Comparison of ENCODE assay signal across 8 cellular contexts in the genomic region with DNA sequence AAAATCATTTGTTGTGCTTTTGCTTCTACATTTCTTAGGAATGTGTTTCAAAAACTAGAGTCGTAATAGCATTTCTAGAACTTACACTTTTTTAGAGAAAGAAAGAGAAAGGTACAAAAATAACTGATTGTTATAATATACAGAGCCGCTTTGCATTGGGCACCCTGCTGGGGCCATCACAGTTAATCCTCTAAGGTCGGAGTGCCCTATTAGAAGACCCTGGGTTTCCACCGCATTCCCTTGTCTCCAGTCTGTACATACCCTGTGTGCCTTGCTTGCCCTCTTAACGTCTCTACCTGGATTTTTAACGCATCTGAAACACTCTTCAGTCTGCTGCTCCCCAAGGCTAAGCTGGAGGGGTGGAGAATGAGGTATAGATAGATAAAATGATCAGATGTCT. TPM values are rescaled to one million over a fixed set of nuclear protein-coding genes. Genes with fewer than 3 reads are reported as not detected.
DNase-seq lines count a peak whose midpoint lies in the region; ATAC-seq and TF ChIP-seq lines count a peak whose summit lies in the region.
"Had no signal": no experiment of that assay in that cellular context is flagged by ENCODE, and none has a peak within 500 bp of the region (broad histone marks: within the 10 kb centered on the region; RNA-seq: fewer than 3 reads in every experiment).

No MANE protein-coding gene starts in this region.

- H3K36me3 Mint-ChIP-seq in activated CD8-positive, alpha-beta T cell treated with anti-CD3 and anti-CD28 coated beads for 36 hours (ENCODE audit: low read depth) = peaks cover 18% of the 10 kb centered on the region

- 51 to 59% methylated on average over 3 to 4 of the region's 6 CpGs for WGBS in mesodermal cell (ENCODE audit: insufficient coverage in 2 of 2), 2 experiments

- H3K4me3 Mint-ChIP-seq in activated CD8-positive, alpha-beta T cell treated with anti-CD3 and anti-CD28 coated beads for 36 hours = peak overlapping the region; percentile 47

- no peak for TF ChIP-seq CTCF in HEK293 (tag by site-specific recombination; IDR thresholded peaks at IDR 0.05)
- TF ChIP-seq CTCF in activated CD8-positive, alpha-beta T cell treated with anti-CD3 and anti-CD28 coated beads for 36 hours (IDR thresholded peaks at IDR 0.05) = no peak

- CTCF ChIA-PET in HEK293 (lab: Yijun Ruan, JAX) = interaction anchor here (0.5 kb wide), 1 partner anchor 75 kb away, joined by 3 read pairs; no protein-coding TSS in a partner anchor
- CTCF ChIA-PET in activated CD8-positive, alpha-beta T cell treated with anti-CD3 and anti-CD28 coated beads for 36 hours (lab: Charles Lee) = no interaction called here

- H3K4me1 Mint-ChIP-seq in activated CD8-positive, alpha-beta T cell treated with anti-CD3 and anti-CD28 coated beads for 36 hours (ENCODE audit: low read depth) = no peaks in the 10 kb centered on the region

- POLR2A ChIA-PET in HEK293 (lab: Yijun Ruan, JAX) = no interaction called here
- POLR2A ChIA-PET in activated CD8-positive, alpha-beta T cell treated with anti-CD3 and anti-CD28 coated beads for 36 hours (lab: Charles Lee) = no interaction called here

- intact Hi-C loops in activated CD8-positive, alpha-beta T cell treated with anti-CD3 and anti-CD28 coated beads for 36 hours (cut with micrococcal nuclease) = no loop called here

- H3K27ac ChIP-seq in HEK293 (ENCODE audit: extremely low read depth, low read depth, low read length) (no peak overlapping the region), mesodermal cell (ENCODE audit: low read depth, low read length, severe bottlenecking) (no peak overlapping the region)

- H3K4me3 ChIP-seq in HEK293 (ENCODE audit: low read depth, low read length) (peak overlapping the region; percentile 79), mesodermal cell (ENCODE audit: extremely low read depth, insufficient read depth, low read length, poor library complexity, severe bottlenecking) (peak overlapping the region; percentile 56)
- H3K4me3 ChIP-seq: MG63 had no signal

- no peaks in the 10 kb centered on the region; the same call in 1 of the 2 replicates for H3K4me1 ChIP-seq in HEK293 (ENCODE audit: control insufficient read depth, insufficient read depth, low read length)
- H3K4me1 ChIP-seq in mesodermal cell (ENCODE audit: control insufficient read depth, insufficient read depth, low read length, poor library complexity, severe bottlenecking) = no peaks in the 10 kb centered on the region

- no peak overlapping the region for H3K27ac Mint-ChIP-seq in activated CD8-positive, alpha-beta T cell treated with anti-CD3 and anti-CD28 coated beads for 36 hours

- DNase-seq in activated CD8-positive, alpha-beta T cell treated with anti-CD3 and anti-CD28 coated beads for 36 hours = no peak
- DNase-seq: MG63, SW 1271 had no signal

- no peaks in the 10 kb centered on the region for H3K27me3 Mint-ChIP-seq in activated CD8-positive, alpha-beta T cell treated with anti-CD3 and anti-CD28 coated beads for 36 hours

- ATAC-seq in activated CD8-positive, alpha-beta T cell treated with anti-CD3 and anti-CD28 coated beads for 36 hours = no peak
- ATAC-seq in GM18867 (IDR thresholded peaks at IDR 0.05; ENCODE audit: unreplicated experiment) (no peak), HG02884 (IDR thresholded peaks at IDR 0.05; ENCODE audit: unreplicated experiment) (no peak), GM19452 (IDR thresholded peaks at IDR 0.05; ENCODE audit: unreplicated experiment) (no peak)

- no peaks in the 10 kb centered on the region for H3K9me3 Mint-ChIP-seq in activated CD8-positive, alpha-beta T cell treated with anti-CD3 and anti-CD28 coated beads for 36 hours

- H3K9me3 ChIP-seq in HEK293 (ENCODE audit: control insufficient read depth, insufficient read depth, low read depth, low read length) = no peaks in the 10 kb centered on the region
- no peaks in the 10 kb centered on the region for H3K9me3 ChIP-seq in mesodermal cell (ENCODE audit: control insufficient read depth, low read length)
- H3K9me3 ChIP-seq: MG63 had no signal

- H3K36me3 ChIP-seq in HEK293 (ENCODE audit: control insufficient read depth in 2 of 2, insufficient read depth in 1 of 2, low read length in 2 of 2) (peaks cover 7 to 48% of the 10 kb centered on the region in 2 experiments; a peak in 2 of 3 replicates), mesodermal cell (ENCODE audit: control insufficient read depth, insufficient read depth, low read length) (peaks cover 26% of the 10 kb centered on the region)

TF ChIP-seq in HEK293, 187 proteins besides CTCF, POLR2A, EP300 and RAD21:
- TF ChIP-seq PRDM6 (tag by site-specific recombination; IDR thresholded peaks at IDR 0.05) = peak; percentile 46
- TF ChIP-seq KLF8 (tag by site-specific recombination; IDR thresholded peaks at IDR 0.05) = no peak
- TF ChIP-seq PRDM1 (tag by site-specific recombination; IDR thresholded peaks at IDR 0.05) = peak; percentile 58

RNA-seq across cellular contexts. Expression of gene MARVELD2, which starts 1.3 kb away (rescaled TPM):
- total RNA-seq in activated CD8-positive, alpha-beta T cell treated with anti-CD3 and anti-CD28 coated beads for 36 hours = under 1 TPM; 0.29 to 0.60 TPM
- 1.4 TPM for polyA plus RNA-seq in mesodermal cell (2013, experiment 1 of 2)
- polyA plus RNA-seq in mesodermal cell (2013, experiment 2 of 2) = 1.3 TPM

RNA-seq across cellular contexts. Expression of gene RAD17, which starts 46.6 kb away (rescaled TPM):
- 10 to 100 TPM; 22.9 to 26.5 TPM for total RNA-seq in activated CD8-positive, alpha-beta T cell treated with anti-CD3 and anti-CD28 coated beads for 36 hours
- polyA plus RNA-seq in mesodermal cell (2013, experiment 1 of 2) = 30.9 TPM
- 30.9 TPM for polyA plus RNA-seq in mesodermal cell (2013, experiment 2 of 2)

RNA-seq across cellular contexts. Expression of gene AK6, which starts 46.9 kb away (rescaled TPM):
- total RNA-seq in activated CD8-positive, alpha-beta T cell treated with anti-CD3 and anti-CD28 coated beads for 36 hours = 100 to 1,000 TPM in 1 of 2 experiments, 10 to 100 TPM in 1; 95.7 to 107 TPM
- 38.7 TPM for polyA plus RNA-seq in mesodermal cell (2013, experiment 1 of 2)
- 59.2 TPM for polyA plus RNA-seq in mesodermal cell (2013, experiment 2 of 2)

RNA-seq across cellular contexts. Expression of gene TAF9, which starts 46.9 kb away (rescaled TPM):
- 10 to 100 TPM; 68.8 to 70.6 TPM for total RNA-seq in activated CD8-positive, alpha-beta T cell treated with anti-CD3 and anti-CD28 coated beads for 36 hours
- polyA plus RNA-seq in mesodermal cell (2013, experiment 1 of 2) = 85.9 TPM
- polyA plus RNA-seq in mesodermal cell (2013, experiment 2 of 2) = 89.8 TPM
